20 cellular contexts compared by ENCODE assay signal in genomic region chr6:385614-386013, GRCh38. TPM values are rescaled to one million over a fixed set of nuclear protein-coding genes. Genes with fewer than 3 reads are reported as not detected.
DNase-seq lines count a peak whose midpoint lies in the region; ATAC-seq, FAIRE-seq and TF ChIP-seq lines count a peak whose summit lies in the region.
"Had no signal": no experiment of that assay in that cellular context is flagged by ENCODE, and none has a peak within 500 bp of the region (broad histone marks: within the 10 kb centered on the region; RNA-seq: fewer than 3 reads in every experiment).

No MANE protein-coding gene starts in this region.

- H4K8ac ChIP-seq in H1 (ENCODE audit: extremely low read depth, insufficient read depth, low read length): no peak overlapping the region

- H3K56ac ChIP-seq in H1 (replicated peaks; ENCODE audit: insufficient read length, low read depth, low read length): no peak overlapping the region

- no peaks in the 10 kb centered on the region for H3K79me1 ChIP-seq in H1 (ENCODE audit: low read depth, low read length)

- no peak overlapping the region for H4K91ac ChIP-seq in H1 (replicated peaks; ENCODE audit: insufficient read length, low read length)

- no peak overlapping the region for H4K5ac ChIP-seq in H1 (ENCODE audit: insufficient read length, low read depth, low read length)

- POLR2A ChIA-PET in H1 (lab: Charles Lee; ENCODE audit: partially characterized antibody): no interaction called here

- H3K4me1 Mint-ChIP-seq in type B pancreatic cell (ENCODE audit: unreplicated experiment): no peaks in the 10 kb centered on the region

- no peak for ATAC-seq in GM19328 (IDR thresholded peaks at IDR 0.05; ENCODE audit: unreplicated experiment)

- peaks cover 0 to 19% (median 4%) of the 10 kb centered on the region in 11 experiments; a peak in 8 of 22 replicates for H3K27me3 ChIP-seq in BLaER1 treated with 17β-estradiol and CSF1 and Interleukin-3, amounts not matched to agents 10 nM and 100 nM
- H3K27me3 ChIP-seq in H1 (replicated peaks in 1 of 4; ENCODE audit: control insufficient read depth in 3 of 4, extremely low read depth in 1 of 4, insufficient read depth in 3 of 4, low read length in 3 of 4) (peaks cover 0 to 15% (median 14%) of the 10 kb centered on the region in 4 experiments; a peak in 6 of 7 replicates), spleen (replicated peaks in 1 of 7) (peaks cover 0 to 40% (median 9%) of the 10 kb centered on the region in 7 donors)

- CTCF ChIA-PET in H1 (lab: Charles Lee; ENCODE audit: partially characterized antibody): interaction anchor here (0.5 to 2.2 kb wide), 8 partner anchors 12 to 363 kb away, joined by 3 to 7 read pairs (median 4); no protein-coding TSS in a partner anchor

- TF ChIP-seq POLR2A in GM12891 (IDR thresholded peaks at IDR 0.05; ENCODE audit: low read depth, low read length): no peak
- no peak for TF ChIP-seq POLR2A in H1 (IDR thresholded peaks at IDR 0.05; ENCODE audit: control extremely low read depth in 1 of 2, low read depth in 2 of 2, low read length in 2 of 2)
- no peak for TF ChIP-seq POLR2A in spleen (IDR thresholded peaks at IDR 0.05)

- no peak overlapping the region for H2BK120ac ChIP-seq in H1 (replicated peaks; ENCODE audit: low read depth, low read length)

- peak overlapping the region; percentile 30; the same call in 1 of the 2 replicates for H2AK5ac ChIP-seq in H1 (ENCODE audit: low read depth, low read length)

- no peaks in the 10 kb centered on the region for H3K79me2 ChIP-seq in H1 (ENCODE audit: control insufficient read depth in 1 of 2, insufficient read depth in 2 of 2, low read length in 2 of 2)

- H3K4me3 Mint-ChIP-seq in type B pancreatic cell: no peak overlapping the region

- no peaks in the 10 kb centered on the region for H3K9me3 ChIP-seq in BLaER1 treated with 17β-estradiol and CSF1 and Interleukin-3, amounts not matched to agents 10 nM and 100 nM (replicated peaks in 1 of 11)
- H3K9me3 ChIP-seq in H1 (ENCODE audit: insufficient read depth in 2 of 2, low read depth in 1 of 2, low read length in 1 of 2) (peaks cover 10 to 12% of the 10 kb centered on the region in 2 experiments; a peak in 3 of 4 replicates), spleen (no peaks in the 10 kb centered on the region)

- TF ChIP-seq CTCF in H1 (IDR thresholded peaks at IDR 0.05; ENCODE audit: control extremely low read depth in 1 of 3, insufficient read depth in 1 of 3, low read depth in 1 of 3, low read length in 3 of 3) (no peak), type B pancreatic cell (conservative IDR thresholded peaks at IDR 0.05) (no peak), spleen (IDR thresholded peaks at IDR 0.05 in 8 of 11, conservative IDR thresholded peaks at IDR 0.05 in 3 of 11) (no peak)

- no peak overlapping the region for H2BK5ac ChIP-seq in H1 (ENCODE audit: low read depth, low read length)

- no peaks in the 10 kb centered on the region for H3K36me3 ChIP-seq in BLaER1 treated with 17β-estradiol and CSF1 and Interleukin-3, amounts not matched to agents 10 nM and 100 nM
- H3K36me3 ChIP-seq in H1 (ENCODE audit: control insufficient read depth in 2 of 4, insufficient read depth in 4 of 4, low read length in 3 of 4): no peaks in the 10 kb centered on the region
- no peaks in the 10 kb centered on the region for H3K36me3 ChIP-seq in spleen

- peaks cover 27 to 56% (median 42%) of the 10 kb centered on the region in 10 experiments for H3K4me1 ChIP-seq in BLaER1 treated with 17β-estradiol and CSF1 and Interleukin-3, amounts not matched to agents 10 nM and 100 nM
- no peaks in the 10 kb centered on the region for H3K4me1 ChIP-seq in H1 (replicated peaks in 1 of 4; ENCODE audit: control insufficient read depth in 3 of 4, insufficient read depth in 4 of 4, low read length in 3 of 4)
- peaks cover 0 to 12% (median 7%) of the 10 kb centered on the region in 6 donors for H3K4me1 ChIP-seq in spleen

- TF ChIP-seq EP300 in H1 (IDR thresholded peaks at IDR 0.05; ENCODE audit: borderline replicate concordance in 1 of 2, low read depth in 2 of 2, low read length in 2 of 2): no peak

- H3K9me3 Mint-ChIP-seq in type B pancreatic cell: no peaks in the 10 kb centered on the region

- no peak overlapping the region for H3K4me3 ChIP-seq in BLaER1 treated with 17β-estradiol and CSF1 and Interleukin-3, amounts not matched to agents 10 nM and 100 nM
- H3K4me3 ChIP-seq in H1 (ENCODE audit: extremely low read depth in 1 of 4, insufficient read depth in 2 of 4, low read depth in 3 of 4, low read length in 4 of 4): no peak overlapping the region
- no peak overlapping the region for H3K4me3 ChIP-seq in spleen

- no peak overlapping the region for H2AFZ ChIP-seq in H1 (ENCODE audit: low read length)

- H3K14ac ChIP-seq in H1 (ENCODE audit: insufficient read length): no peak overlapping the region

- H3K18ac ChIP-seq in H1 (ENCODE audit: extremely low read depth, low read length): no peak overlapping the region

- DNase-seq in GM12891 (ENCODE audit: insufficient read length, low spot score) (no peak), H1 (ENCODE audit: low read depth in 1 of 2, low spot score in 2 of 2) (no peak), type B pancreatic cell (ENCODE audit: extremely low spot score, unreplicated experiment) (peak; percentile 40), spleen (no peak), NCI-H69 (lab: John Stamatoyannopoulos, UW) (no peak)
- DNase-seq: Calu3; CD4-positive, alpha-beta memory T cell; COR-L47; DMS53; DMS79 treated with DMSO at 0.1 percent for 48 hours; GF-D8; GOT3; H7; HCEC 1CT had no signal

- 86% methylated on average over 10 of the region's 10 CpGs; no CpG with 5 or more reads in 1 of the 2 experiments for WGBS in H1 (ENCODE audit: extremely low coverage in 1 of 2, insufficient coverage in 1 of 2, insufficient read length in 1 of 2, insufficient replicate concordance in 2 of 2, low coverage in 1 of 2, low lambda C conversion rate in 2 of 2, missing lambda C conversion rate in 1 of 2), 2 experiments
- WGBS in spleen, 5 donors: 85 to 91% (median 89%) methylated on average over 3 to 10 of the region's 10 CpGs

- no peak overlapping the region for H3K27ac ChIP-seq in BLaER1 treated with 17β-estradiol and CSF1 and Interleukin-3, amounts not matched to agents 10 nM and 100 nM
- H3K27ac ChIP-seq in H1 (ENCODE audit: low read depth, low read length) (no peak overlapping the region), spleen (no peak overlapping the region)

- H3K4ac ChIP-seq in H1 (replicated peaks; ENCODE audit: insufficient read length, low read depth, low read length): no peak overlapping the region

- H3K27me3 Mint-ChIP-seq in type B pancreatic cell: peaks cover 85% of the 10 kb centered on the region

- no peak overlapping the region for H2BK15ac ChIP-seq in H1 (ENCODE audit: low read length)

- H3K36me3 Mint-ChIP-seq in type B pancreatic cell: no peaks in the 10 kb centered on the region
- H3K36me3 Mint-ChIP-seq: CD14-positive monocyte; CD4-positive, alpha-beta memory T cell had no signal

- H3K9ac ChIP-seq in BLaER1 treated with 17β-estradiol and CSF1 and Interleukin-3, amounts not matched to agents 10 nM and 100 nM: no peak overlapping the region
- no peak overlapping the region for H3K9ac ChIP-seq in H1 (replicated peaks in 1 of 4; ENCODE audit: extremely low read depth in 1 of 4, low read depth in 3 of 4, low read length in 3 of 4)

- H4K20me1 ChIP-seq in BLaER1 treated with 17β-estradiol and CSF1 and Interleukin-3, amounts not matched to agents 10 nM and 100 nM: no peaks in the 10 kb centered on the region
- H4K20me1 ChIP-seq in H1 (replicated peaks in 1 of 2; ENCODE audit: control insufficient read depth in 1 of 2, insufficient read depth in 2 of 2, low read length in 2 of 2): no peaks in the 10 kb centered on the region

- no peak for TF ChIP-seq RAD21 in H1 (IDR thresholded peaks at IDR 0.05 in 1 of 2, conservative IDR thresholded peaks at IDR 0.05 in 1 of 2; ENCODE audit: low read depth in 2 of 2, low read length in 2 of 2)

- peak overlapping the region in 8 of 11 experiments; percentile 24 to 71 (median 60); a peak in 14 of 22 replicates for H3K4me2 ChIP-seq in BLaER1 treated with 17β-estradiol and CSF1 and Interleukin-3, amounts not matched to agents 10 nM and 100 nM
- H3K4me2 ChIP-seq in H1 (ENCODE audit: insufficient read depth in 1 of 2, low read depth in 2 of 2, low read length in 2 of 2): no peak overlapping the region

- no peak overlapping the region for H2BK20ac ChIP-seq in H1 (ENCODE audit: low read length)

- H3K23ac ChIP-seq in H1 (ENCODE audit: insufficient read length): no peak overlapping the region

- peak; percentile 33 for FAIRE-seq in GM12891 (lab: Jason Lieb, UNC)
- FAIRE-seq in H1 (lab: Jason Lieb, UNC): no peak

- H3K27ac Mint-ChIP-seq in type B pancreatic cell: no peak overlapping the region
- H3K27ac Mint-ChIP-seq: CD14-positive monocyte; CD4-positive, alpha-beta memory T cell had no signal

- no peak overlapping the region for H2BK12ac ChIP-seq in H1 (ENCODE audit: low read depth, low read length)

- H3K23me2 ChIP-seq in H1 (ENCODE audit: low read depth, low read length): no peaks in the 10 kb centered on the region

- intact Hi-C loops in spleen (cut with DNase I; ENCODE audit: low total_unique reads): no loop called here

TF ChIP-seq in GM12891, 5 proteins besides CTCF, POLR2A, EP300 and RAD21 (continues in another document):
- TF ChIP-seq TAF1 (IDR thresholded peaks at IDR 0.05; ENCODE audit: low read depth, low read length) (no peak), PAX5 (IDR thresholded peaks at IDR 0.05; ENCODE audit: insufficient read depth, low read length, severe bottlenecking) (no peak), POU2F2 (IDR thresholded peaks at IDR 0.05; ENCODE audit: low read depth, low read length) (no peak), POLR2AphosphoS5 (IDR thresholded peaks at IDR 0.05; ENCODE audit: low read depth, low read length) (no peak)

TF ChIP-seq in H1, 55 proteins besides CTCF, POLR2A, EP300 and RAD21:
- no peak for TF ChIP-seq BACH1 (IDR thresholded peaks at IDR 0.05; ENCODE audit: low read length)
- TF ChIP-seq SP4 (IDR thresholded peaks at IDR 0.05; ENCODE audit: low read length): no peak
- no peak for TF ChIP-seq RXRA (IDR thresholded peaks at IDR 0.05; ENCODE audit: insufficient read depth, low read depth, low read length)
- no peak for TF ChIP-seq BRCA1 (IDR thresholded peaks at IDR 0.05; ENCODE audit: low read depth, low read length)

RNA-seq across cellular contexts. Expression of gene IRF4, which starts 5.9 kb away (rescaled TPM):
- polyA plus RNA-seq in GM12891 (2012; ENCODE audit: low read depth, missing spikeins): 240 TPM
- total RNA-seq in H1 (2021; fragmentation: NEBNext Ultra II Directional; extraction: Animal tissue kit (Norgen Biotek cat#: 25700)): 2.1 and 4.2 TPM in 2 replicates
- polyA plus RNA-seq in H1 (2011; rRNA removed) (0.77 and 1.1 TPM in 2 replicates), spleen (10 to 100 TPM in 2 of 3 donors, 1 to 10 TPM in 1; 8.7 to 11.9 (median 11.2) TPM)
- 1.3 TPM for polyA plus RNA-seq in H1 (2011; cell fraction: cytosol; rRNA removed)
- polyA plus RNA-seq in H1 (2011; cell fraction: nucleus; rRNA removed): 1.2 TPM
- polyA plus RNA-seq in H1 (2012, experiment 1 of 2): 0.66 to 1.7 TPM (median 1.0 TPM) in 4 replicates
- polyA plus RNA-seq in H1 (2012, experiment 2 of 2): 0.33 TPM
- polyA plus RNA-seq in H1 (2013, experiment 1 of 2): 0.53 TPM
- 0.85 TPM for polyA plus RNA-seq in H1 (2013, experiment 2 of 2)
- polyA minus RNA-seq in H1 (2011; rRNA and poly(A)+ RNA removed): 0.91 and 4.9 TPM in 2 replicates
- polyA minus RNA-seq in H1 (2011; cell fraction: cytosol; rRNA and poly(A)+ RNA removed): 1.1 TPM
- polyA minus RNA-seq in H1 (2011; cell fraction: nucleus; rRNA and poly(A)+ RNA removed): 2.2 TPM
- total RNA-seq in type B pancreatic cell (ENCODE audit: low replicate concordance) (1.7 TPM in 1 of 2 replicates, not detected in the other), spleen (10 to 100 TPM; 39.2 to 91.3 (median 52.0) TPM)
- total RNA-seq: A172, Calu3, G401 had no signal
- polyA plus RNA-seq: BJ had no signal

Comparison
In these comparisons a context has a peak if more than half of its experiments do, and no peak if none do; other contexts are left out.
1. H3K4me2 ChIP-seq: peak in BLaER1 treated with 17β-estradiol and CSF1 and Interleukin-3, amounts not matched to agents 10 nM and 100 nM (8 of 11); none in H1 (0 of 2).